ENCODE assay signal across 20 cellular contexts in genomic region chr2:113133696-113134558, GRCh38. TPM values are rescaled to one million over a fixed set of nuclear protein-coding genes. Genes with fewer than 3 reads are reported as not detected.
DNase-seq lines count a peak whose midpoint lies in the region; ATAC-seq and TF ChIP-seq lines count a peak whose summit lies in the region.
"Had no signal": no experiment of that assay in that cellular context is flagged by ENCODE, and none has a peak within 500 bp of the region (broad histone marks: within the 10 kb centered on the region; RNA-seq: fewer than 3 reads in every experiment).

No MANE protein-coding gene starts in this region.

- no peaks in the 10 kb centered on the region for H3K36me3 Mint-ChIP-seq in activated CD4-positive, alpha-beta T cell treated with anti-CD3 and anti-CD28 coated beads, Interleukin-2, amount 10 ng/mL, durations not matched to agents 24 days and 14 days (ENCODE audit: low read depth)
- H3K36me3 Mint-ChIP-seq in central memory CD8-positive, alpha-beta T cell (ENCODE audit: insufficient read depth): no peaks in the 10 kb centered on the region
- no peaks in the 10 kb centered on the region for H3K36me3 Mint-ChIP-seq in nephron progenitor cell (ENCODE audit: low read depth)
- H3K36me3 Mint-ChIP-seq: CD4-positive, CD25-positive, alpha-beta regulatory T cell; natural killer cell had no signal

- H3K9me3 Mint-ChIP-seq in activated CD4-positive, alpha-beta T cell treated with anti-CD3 and anti-CD28 coated beads, Interleukin-2, amount 10 ng/mL, durations not matched to agents 24 days and 14 days: no peaks in the 10 kb centered on the region
- H3K9me3 Mint-ChIP-seq in central memory CD8-positive, alpha-beta T cell: no peaks in the 10 kb centered on the region
- H3K9me3 Mint-ChIP-seq in nephron progenitor cell: no peaks in the 10 kb centered on the region
- H3K9me3 Mint-ChIP-seq: CD4-positive, CD25-positive, alpha-beta regulatory T cell; natural killer cell had no signal

- no peak overlapping the region for H3K4me3 Mint-ChIP-seq in activated CD4-positive, alpha-beta T cell treated with anti-CD3 and anti-CD28 coated beads, Interleukin-2, amount 10 ng/mL, durations not matched to agents 24 days and 14 days
- no peak overlapping the region for H3K4me3 Mint-ChIP-seq in central memory CD8-positive, alpha-beta T cell
- no peak overlapping the region for H3K4me3 Mint-ChIP-seq in nephron progenitor cell
- H3K4me3 Mint-ChIP-seq: CD4-positive, CD25-positive, alpha-beta regulatory T cell; natural killer cell had no signal

- H3K27me3 Mint-ChIP-seq in activated CD4-positive, alpha-beta T cell treated with anti-CD3 and anti-CD28 coated beads, Interleukin-2, amount 10 ng/mL, durations not matched to agents 24 days and 14 days: no peaks in the 10 kb centered on the region
- no peaks in the 10 kb centered on the region for H3K27me3 Mint-ChIP-seq in central memory CD8-positive, alpha-beta T cell
- peaks cover 22% of the 10 kb centered on the region for H3K27me3 Mint-ChIP-seq in nephron progenitor cell (ENCODE audit: low read depth, poor library complexity)
- H3K27me3 Mint-ChIP-seq: CD4-positive, CD25-positive, alpha-beta regulatory T cell had no signal

- no peaks in the 10 kb centered on the region for H3K79me2 ChIP-seq in Loucy (ENCODE audit: insufficient read depth, low read length)

- no peak overlapping the region for H3K4me3 ChIP-seq in Loucy (ENCODE audit: low read length, poor library complexity, severe bottlenecking)
- H3K4me3 ChIP-seq: lower lobe of right lung, prostate gland, upper lobe of left lung had no signal

- peak overlapping the region; percentile 41 for H2AFZ ChIP-seq in Loucy (ENCODE audit: low read length)

- no peaks in the 10 kb centered on the region for H4K20me1 ChIP-seq in Loucy (ENCODE audit: insufficient read depth, low read length, poor library complexity, severe bottlenecking)

- no peaks in the 10 kb centered on the region for H3K27me3 ChIP-seq in Loucy (ENCODE audit: insufficient read depth, low read length, poor library complexity, severe bottlenecking)
- H3K27me3 ChIP-seq: upper lobe of left lung had no signal

- H3K36me3 ChIP-seq in Loucy (ENCODE audit: insufficient read depth, low read length): no peaks in the 10 kb centered on the region
- H3K36me3 ChIP-seq: lower lobe of right lung, prostate gland had no signal

- no peaks in the 10 kb centered on the region for H3F3A ChIP-seq in Loucy (ENCODE audit: low read depth)

- peaks cover 10% of the 10 kb centered on the region for H3K4me1 ChIP-seq in Loucy (ENCODE audit: insufficient read depth, low read length, poor library complexity, severe bottlenecking)
- H3K4me1 ChIP-seq: lower lobe of right lung, prostate gland had no signal

- H3K9me3 ChIP-seq in Loucy (ENCODE audit: insufficient read depth, low read depth, low read length): no peaks in the 10 kb centered on the region
- H3K9me3 ChIP-seq: lower lobe of right lung, prostate gland, upper lobe of left lung had no signal

- no peak overlapping the region for H3K4me2 ChIP-seq in Loucy (ENCODE audit: low read depth, low read length, poor library complexity, severe bottlenecking)

- no peak for ATAC-seq in central memory CD8-positive, alpha-beta T cell (replicated peaks; ENCODE audit: extremely low read depth, poor library complexity, severe bottlenecking)
- ATAC-seq in GM21529 (IDR thresholded peaks at IDR 0.05; ENCODE audit: unreplicated experiment): no peak
- ATAC-seq: lower lobe of right lung; natural killer cell; Panc1; stimulated activated naive CD8-positive, alpha-beta T cell treated with anti-CD3 and anti-CD28 coated beads, Interleukin-15, Interleukin-2, amounts not matched to agents 100 U/mL and 50 U/mL, for 24 hours had no signal

- H3K4me1 Mint-ChIP-seq in activated CD4-positive, alpha-beta T cell treated with anti-CD3 and anti-CD28 coated beads, Interleukin-2, amount 10 ng/mL, durations not matched to agents 24 days and 14 days: peaks cover 35% of the 10 kb centered on the region
- H3K4me1 Mint-ChIP-seq in central memory CD8-positive, alpha-beta T cell: peaks cover 15% of the 10 kb centered on the region
- peaks cover 6% of the 10 kb centered on the region for H3K4me1 Mint-ChIP-seq in nephron progenitor cell

- H3K27ac Mint-ChIP-seq in activated CD4-positive, alpha-beta T cell treated with anti-CD3 and anti-CD28 coated beads, Interleukin-2, amount 10 ng/mL, durations not matched to agents 24 days and 14 days: no peak overlapping the region
- peak overlapping the region; percentile 23 for H3K27ac Mint-ChIP-seq in central memory CD8-positive, alpha-beta T cell (ENCODE audit: low read depth)
- H3K27ac Mint-ChIP-seq in nephron progenitor cell: peak overlapping the region; percentile 3
- H3K27ac Mint-ChIP-seq: natural killer cell had no signal

- TF ChIP-seq CTCF in Loucy (conservative IDR thresholded peaks at IDR 0.05; ENCODE audit: low read length): no peak
- no peak for TF ChIP-seq CTCF in nephron progenitor cell (IDR thresholded peaks at IDR 0.05)
- TF ChIP-seq CTCF in GM13976 (IDR thresholded peaks at IDR 0.05; ENCODE audit: borderline replicate concordance, control extremely low read depth, extremely low read depth, insufficient read depth, missing control alignments): no peak

- intact Hi-C loops in activated CD4-positive, alpha-beta T cell treated with anti-CD3 and anti-CD28 coated beads, Interleukin-2, amount 10 ng/mL, durations not matched to agents 24 days and 14 days (cut with micrococcal nuclease): no loop called here

- no peaks in the 10 kb centered on the region for H3K9me2 ChIP-seq in Loucy (replicated peaks; ENCODE audit: low read depth, low read length)

- in situ Hi-C loops in GM13976 (cut with MboI; ENCODE audit: low sequenced_read_pairs, unreplicated experiment): no loop called here

- no peak overlapping the region for H3K9ac ChIP-seq in Loucy (ENCODE audit: low read depth, low read length, poor library complexity, severe bottlenecking)

- DNase-seq in activated CD4-positive, alpha-beta T cell treated with anti-CD3 and anti-CD28 coated beads, Interleukin-2, amount 10 ng/mL, durations not matched to agents 24 days and 14 days: peak; percentile 72
- DNase-seq in activated CD4-positive, alpha-beta T cell treated with anti-CD3 and anti-CD28 coated beads for 4 hours: no peak
- no peak for DNase-seq in central memory CD8-positive, alpha-beta T cell (ENCODE audit: low spot score in 2 of 2)
- DNase-seq in nephron progenitor cell: no peak
- DNase-seq in effector CD4-positive, alpha-beta T cell: no peak
- no peak for DNase-seq in GM13976 (ENCODE audit: low spot score)
- DNase-seq: IMR-90; lower lobe of right lung; natural killer cell; NCI-H2081 treated with DMSO at 0.1 percent for 48 hours; NCI-H748 treated with DMSO at 0.1 percent for 48 hours; stimulated activated naive CD8-positive, alpha-beta T cell treated with anti-CD3 and anti-CD28 coated beads, Interleukin-15, Interleukin-2, amounts not matched to agents 100 U/mL and 50 U/mL, for 24 hours; upper lobe of left lung had no signal

RNA-seq across cellular contexts. Expression of gene IL1RN, which starts 6.5 kb away (rescaled TPM):
- 3.0 and 3.3 TPM in 2 replicates for total RNA-seq in activated CD4-positive, alpha-beta T cell treated with anti-CD3 and anti-CD28 coated beads, Interleukin-2, amount 10 ng/mL, durations not matched to agents 24 days and 14 days
- total RNA-seq: CD4-positive, CD25-positive, alpha-beta regulatory T cell; cerebellum; frontal cortex; IMR-90 had no signal

RNA-seq across cellular contexts. Expression of gene PSD4, which starts 39.8 kb away (rescaled TPM):
- 268 and 278 TPM in 2 replicates for total RNA-seq in activated CD4-positive, alpha-beta T cell treated with anti-CD3 and anti-CD28 coated beads, Interleukin-2, amount 10 ng/mL, durations not matched to agents 24 days and 14 days
